ENCODE assay signal across 8 cellular contexts in the genomic region with DNA sequence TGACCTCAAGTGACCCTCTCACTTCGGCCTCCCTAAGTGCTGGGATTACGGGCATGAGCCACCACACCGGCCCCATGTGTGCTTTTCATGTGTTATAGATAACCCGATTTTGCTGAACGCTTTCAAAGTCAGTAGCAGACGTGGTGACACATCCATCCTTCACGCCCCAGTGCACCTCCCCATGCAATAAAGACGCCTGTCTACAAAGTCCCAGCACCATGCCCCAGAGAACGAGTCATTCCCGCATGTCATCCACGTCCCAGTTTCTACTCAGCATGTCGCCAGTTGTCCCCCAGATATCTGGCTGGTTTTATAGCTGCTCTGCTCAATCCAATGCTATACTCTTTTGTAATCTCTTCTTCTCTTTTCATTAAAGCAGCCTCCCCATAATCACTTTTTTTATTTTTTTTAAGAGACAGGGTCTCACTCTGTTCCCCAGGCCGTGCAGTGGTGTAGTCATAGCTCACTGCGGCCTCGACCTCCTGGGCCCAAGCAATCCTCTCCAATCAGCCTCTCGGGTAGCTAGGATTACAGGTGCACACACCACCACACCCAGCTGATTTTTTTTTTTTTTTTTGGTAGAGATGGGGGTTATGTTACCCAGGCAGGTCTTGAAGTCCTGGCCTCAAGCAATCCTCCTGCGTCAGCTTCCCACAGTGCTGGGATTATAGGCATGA. TPM values are rescaled to one million over a fixed set of nuclear protein-coding genes. Genes with fewer than 3 reads are reported as not detected.
A peak's percentile ranks its signal among the peaks of the same experiment; 100 is the strongest.
DNase-seq lines count a peak whose midpoint lies in the region; ATAC-seq, FAIRE-seq and TF ChIP-seq lines count a peak whose summit lies in the region.

No MANE protein-coding gene starts in this region.

- CTCF ChIA-PET in activated CD4-positive, alpha-beta T cell treated with anti-CD3 and anti-CD28 coated beads, Interleukin-2, amount 10 ng/mL, durations not matched to agents 7 days and 5 days (lab: Charles Lee): interaction anchor here (0.6 to 3.6 kb wide), 11 partner anchors 8 to 344 kb away, joined by 3 to 19 read pairs (median 4); a partner anchor contains a TSS

- H3K27me3 Mint-ChIP-seq in activated CD4-positive, alpha-beta T cell treated with anti-CD3 and anti-CD28 coated beads, Interleukin-2, amount 10 ng/mL, durations not matched to agents 7 days and 5 days: no peaks in the 10 kb centered on the region
- no peaks in the 10 kb centered on the region for H3K27me3 Mint-ChIP-seq in type B pancreatic cell

- TF ChIP-seq POLR2A in GM12892 (IDR thresholded peaks at IDR 0.05; ENCODE audit: low read depth, low read length): no peak
- no peak for TF ChIP-seq POLR2A in gastroesophageal sphincter (IDR thresholded peaks at IDR 0.05)

- TF ChIP-seq EP300 in gastroesophageal sphincter (IDR thresholded peaks at IDR 0.05): no peak

- peak overlapping the region; percentile 31; the same call in 1 of the 2 replicates for H3K4me3 ChIP-seq in GM08714 (ENCODE audit: low read length)
- no peak overlapping the region for H3K4me3 ChIP-seq in kidney epithelial cell (ENCODE audit: low read depth, low read length)
- no peak overlapping the region for H3K4me3 ChIP-seq in gastroesophageal sphincter

- POLR2A ChIA-PET in activated CD4-positive, alpha-beta T cell treated with anti-CD3 and anti-CD28 coated beads, Interleukin-2, amount 10 ng/mL, durations not matched to agents 7 days and 5 days (lab: Charles Lee): interaction anchor here (0.6 kb wide), 1 partner anchor 114 kb away, joined by 3 read pairs; no protein-coding TSS in a partner anchor

- peaks cover 87% of the 10 kb centered on the region for H3K4me1 Mint-ChIP-seq in activated CD4-positive, alpha-beta T cell treated with anti-CD3 and anti-CD28 coated beads, Interleukin-2, amount 10 ng/mL, durations not matched to agents 7 days and 5 days
- H3K4me1 Mint-ChIP-seq in type B pancreatic cell (ENCODE audit: unreplicated experiment): peaks cover 16% of the 10 kb centered on the region

- H3K9me3 ChIP-seq in gastroesophageal sphincter: no peaks in the 10 kb centered on the region

- H3K27ac Mint-ChIP-seq in activated CD4-positive, alpha-beta T cell treated with anti-CD3 and anti-CD28 coated beads, Interleukin-2, amount 10 ng/mL, durations not matched to agents 7 days and 5 days: peak overlapping the region; percentile 86
- peak overlapping the region; percentile 70 for H3K27ac Mint-ChIP-seq in type B pancreatic cell

- no peak for FAIRE-seq in GM12892 (lab: Jason Lieb, UNC)

- peaks cover 0 to 67% (median 15%) of the 10 kb centered on the region in 3 donors for H3K4me1 ChIP-seq in gastroesophageal sphincter

- ATAC-seq in HG03442 (IDR thresholded peaks at IDR 0.05; ENCODE audit: unreplicated experiment) (peak; percentile 29), gastroesophageal sphincter (no peak)

- H3K4me3 Mint-ChIP-seq in activated CD4-positive, alpha-beta T cell treated with anti-CD3 and anti-CD28 coated beads, Interleukin-2, amount 10 ng/mL, durations not matched to agents 7 days and 5 days: peak overlapping the region; percentile 50
- no peak overlapping the region for H3K4me3 Mint-ChIP-seq in type B pancreatic cell

- TF ChIP-seq CTCF in kidney epithelial cell (IDR thresholded peaks at IDR 0.05; ENCODE audit: insufficient read depth, low read length, poor library complexity, severe bottlenecking) (no peak), type B pancreatic cell (conservative IDR thresholded peaks at IDR 0.05) (no peak), gastroesophageal sphincter (IDR thresholded peaks at IDR 0.05) (no peak)

- no peak overlapping the region for H3K27ac ChIP-seq in gastroesophageal sphincter

- 88 to 93% methylated on average over 8 to 15 of the region's 17 CpGs for WGBS in gastroesophageal sphincter (ENCODE audit: low coverage in 1 of 2), 2 donors

- peak; percentile 17 for DNase-seq in activated CD4-positive, alpha-beta T cell treated with anti-CD3 and anti-CD28 coated beads, Interleukin-2, amount 10 ng/mL, durations not matched to agents 7 days and 5 days
- DNase-seq in kidney epithelial cell (ENCODE audit: low read depth) (peak; percentile 67), type B pancreatic cell (ENCODE audit: extremely low spot score, unreplicated experiment) (no peak), GM12892 (ENCODE audit: insufficient read length) (no peak), globus pallidus (ENCODE audit: low spot score) (no peak)

- no peaks in the 10 kb centered on the region for H3K9me3 Mint-ChIP-seq in activated CD4-positive, alpha-beta T cell treated with anti-CD3 and anti-CD28 coated beads, Interleukin-2, amount 10 ng/mL, durations not matched to agents 7 days and 5 days
- no peaks in the 10 kb centered on the region for H3K9me3 Mint-ChIP-seq in type B pancreatic cell

- H3K36me3 ChIP-seq in kidney epithelial cell (ENCODE audit: control insufficient read depth, insufficient read depth, low read length) (peaks cover 3% of the 10 kb centered on the region), gastroesophageal sphincter (peaks cover 0 to 40% of the 10 kb centered on the region in 2 donors)

- no peaks in the 10 kb centered on the region for H3K27me3 ChIP-seq in kidney epithelial cell (ENCODE audit: control insufficient read depth, insufficient read depth, low read length)
- H3K27me3 ChIP-seq in gastroesophageal sphincter: no peaks in the 10 kb centered on the region

- peaks cover 66% of the 10 kb centered on the region for H3K36me3 Mint-ChIP-seq in activated CD4-positive, alpha-beta T cell treated with anti-CD3 and anti-CD28 coated beads, Interleukin-2, amount 10 ng/mL, durations not matched to agents 7 days and 5 days (ENCODE audit: low read depth)
- peaks cover 10% of the 10 kb centered on the region for H3K36me3 Mint-ChIP-seq in type B pancreatic cell

RNA-seq across cellular contexts. Expression of a gene that starts 42.5 kb away (rescaled TPM):
- total RNA-seq in activated CD4-positive, alpha-beta T cell treated with anti-CD3 and anti-CD28 coated beads, Interleukin-2, amount 10 ng/mL, durations not matched to agents 7 days and 5 days: 100 to 1,000 TPM; 268 to 270 TPM
- total RNA-seq in kidney epithelial cell (102 and 123 TPM in 2 replicates), type B pancreatic cell (ENCODE audit: low replicate concordance) (119 and 123 TPM in 2 replicates), gastroesophageal sphincter (100 to 1,000 TPM in 2 of 4 donors, 10 to 100 TPM in 2; 79.1 to 115 (median 96.8) TPM)
- 67.1 TPM for polyA plus RNA-seq in GM12892 (2012; ENCODE audit: missing spikeins)

RNA-seq across cellular contexts. Expression of a gene that starts 59.2 kb away (rescaled TPM):
- 10 to 100 TPM; 39.9 to 43.8 TPM for total RNA-seq in activated CD4-positive, alpha-beta T cell treated with anti-CD3 and anti-CD28 coated beads, Interleukin-2, amount 10 ng/mL, durations not matched to agents 7 days and 5 days
- total RNA-seq in kidney epithelial cell (23.0 and 24.1 TPM in 2 replicates), type B pancreatic cell (ENCODE audit: low replicate concordance) (39.2 and 67.7 TPM in 2 replicates), gastroesophageal sphincter (10 to 100 TPM; 19.6 to 36.6 (median 22.7) TPM)
- polyA plus RNA-seq in GM12892 (2012; ENCODE audit: missing spikeins): 33.5 TPM

Comparison
In these comparisons a context has a peak if more than half of its experiments do, and no peak if none do; other contexts are left out.
1. DNase-seq: peak in activated CD4-positive, alpha-beta T cell treated with anti-CD3 and anti-CD28 coated beads, Interleukin-2, amount 10 ng/mL, durations not matched to agents 7 days and 5 days (single experiment) and kidney epithelial cell (single experiment); none in type B pancreatic cell (single experiment), GM12892 (single experiment) and globus pallidus (single experiment).